9 cellular contexts compared by ENCODE assay signal in the genomic region with DNA sequence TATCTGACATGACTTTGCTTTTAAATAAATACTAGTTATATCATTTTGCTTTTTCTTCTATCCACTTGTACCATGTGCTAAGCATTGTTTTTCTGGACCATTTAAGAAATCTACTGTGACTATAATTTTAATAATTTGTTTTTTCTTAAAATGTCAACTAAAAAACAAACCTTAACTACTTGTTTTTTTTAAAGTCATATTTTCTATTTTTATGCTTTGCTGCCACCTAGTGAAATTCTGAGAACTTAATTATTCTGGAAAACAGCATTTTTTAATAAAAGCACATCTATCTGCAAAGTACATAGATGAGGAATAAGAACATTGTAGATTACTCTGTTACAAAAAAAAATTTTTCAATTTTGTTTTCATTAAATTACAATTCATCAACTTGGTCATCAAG. TPM values are rescaled to one million over a fixed set of nuclear protein-coding genes. Genes with fewer than 3 reads are reported as not detected.
DNase-seq lines count a peak whose midpoint lies in the region; ATAC-seq, FAIRE-seq and TF ChIP-seq lines count a peak whose summit lies in the region.
"Had no signal": no experiment of that assay in that cellular context is flagged by ENCODE, and none has a peak within 500 bp of the region (broad histone marks: within the 10 kb centered on the region; RNA-seq: fewer than 3 reads in every experiment).

No MANE protein-coding gene starts in this region.

- no peak for TF ChIP-seq POLR2A in suprapubic skin (IDR thresholded peaks at IDR 0.05)

- H3K27me3 ChIP-seq in dorsolateral prefrontal cortex (no peaks in the 10 kb centered on the region), small intestine (ENCODE audit: control insufficient read depth in 2 of 2, insufficient read depth in 2 of 2, low read length in 2 of 2) (no peaks in the 10 kb centered on the region), suprapubic skin (no peaks in the 10 kb centered on the region)

- H3K36me3 ChIP-seq in small intestine (ENCODE audit: control insufficient read depth in 2 of 2, insufficient read depth in 2 of 2, low read length in 2 of 2) (peaks cover 0 to 5% of the 10 kb centered on the region in 2 donors), suprapubic skin (peaks cover 22% of the 10 kb centered on the region)

- ATAC-seq in GM18873 (IDR thresholded peaks at IDR 0.05; ENCODE audit: low FRiP score, unreplicated experiment): no peak

- intact Hi-C loops in dorsolateral prefrontal cortex (cut with DNase I): loop anchor here (5.0 to 10.0 kb wide), 4 partner anchors 596 to 713 kb away; partner anchors contain the start of gene SLC26A5 (in 1 of the 2)

- peak; percentile 41 to 82 (median 64) for TF ChIP-seq CTCF in dorsolateral prefrontal cortex (IDR thresholded peaks at IDR 0.05 in 54 of 56, conservative IDR thresholded peaks at IDR 0.05 in 2 of 56; ENCODE audit: low read depth in 1 of 56, partially characterized antibody in 56 of 56)
- no peak for TF ChIP-seq CTCF in suprapubic skin (IDR thresholded peaks at IDR 0.05)
- no peak for TF ChIP-seq CTCF in GM13976 (IDR thresholded peaks at IDR 0.05; ENCODE audit: borderline replicate concordance, control extremely low read depth, extremely low read depth, insufficient read depth, missing control alignments)

- DNase-seq in NCI-H748 (lab: John Stamatoyannopoulos, UW; ENCODE audit: unreplicated experiment): peak; percentile 17
- no peak for DNase-seq in NCI-H748 treated with DMSO at 0.1 percent for 48 hours (lab: John Stamatoyannopoulos, UW)
- DNase-seq in NCI-H2227 treated with DMSO at 0.1 percent for 48 hours (lab: John Stamatoyannopoulos, UW): peak; percentile 79
- no peak for DNase-seq in dorsolateral prefrontal cortex
- no peak for DNase-seq in small intestine
- no peak for DNase-seq in suprapubic skin (ENCODE audit: low spot score in 2 of 2)
- no peak for DNase-seq in GM13976 (ENCODE audit: low spot score)
- DNase-seq: activated CD4-positive, alpha-beta T cell treated with anti-CD3 and anti-CD28 coated beads for 1 hour had no signal

- no peaks in the 10 kb centered on the region for H3K9me3 ChIP-seq in small intestine (ENCODE audit: control insufficient read depth, low read depth)
- H3K9me3 ChIP-seq in suprapubic skin: no peaks in the 10 kb centered on the region

- H3K27ac ChIP-seq in dorsolateral prefrontal cortex (peak overlapping the region in 5 of 59 donors; percentile 1 to 36 (median 24)), small intestine (ENCODE audit: low read depth in 1 of 2, low read length in 1 of 2) (no peak overlapping the region), suprapubic skin (no peak overlapping the region)

- peak; percentile 94 for FAIRE-seq in small intestine (lab: Jason Lieb, UNC)

- in situ Hi-C loops in GM13976 (cut with MboI; ENCODE audit: low sequenced_read_pairs, unreplicated experiment): loop anchor here (25.0 kb wide), 1 partner anchor 598 kb away; no protein-coding TSS in a partner anchor

- H3K4me3 ChIP-seq in dorsolateral prefrontal cortex: no peak overlapping the region
- H3K4me3 ChIP-seq in small intestine (ENCODE audit: low read depth in 1 of 2, low read length in 2 of 2): no peak overlapping the region
- no peak overlapping the region for H3K4me3 ChIP-seq in suprapubic skin

- no peaks in the 10 kb centered on the region for H3K4me1 ChIP-seq in small intestine (ENCODE audit: control insufficient read depth in 2 of 2, insufficient read depth in 1 of 2, low read depth in 1 of 2, low read length in 1 of 2)
- no peaks in the 10 kb centered on the region for H3K4me1 ChIP-seq in suprapubic skin

- TF ChIP-seq EP300 in suprapubic skin (IDR thresholded peaks at IDR 0.05): no peak

RNA-seq across cellular contexts. Expression of gene ORC5, which starts 47.4 kb away (rescaled TPM):
- 10 to 100 TPM; 17.3 to 40.9 (median 26.3) TPM for total RNA-seq in dorsolateral prefrontal cortex
- 10 to 100 TPM in 1 of 3 donors, 1 to 10 TPM in 2; 3.8 to 12.6 (median 4.7) TPM for polyA plus RNA-seq in small intestine
- 10 to 100 TPM; 10.5 to 28.7 (median 13.5) TPM for total RNA-seq in suprapubic skin

Comparison
In these comparisons a context has a peak if more than half of its experiments do, and no peak if none do; other contexts are left out.
1. DNase-seq: peak in NCI-H748 (single experiment) and NCI-H2227 treated with DMSO at 0.1 percent for 48 hours (single experiment); none in NCI-H748 treated with DMSO at 0.1 percent for 48 hours (single experiment), dorsolateral prefrontal cortex (0 of 10), small intestine (single experiment), suprapubic skin (0 of 2) and GM13976 (single experiment).
2. CTCF ChIP-seq: peak in dorsolateral prefrontal cortex (56 of 56); none in suprapubic skin (0 of 2) and GM13976 (single experiment).